In the genomic region with DNA sequence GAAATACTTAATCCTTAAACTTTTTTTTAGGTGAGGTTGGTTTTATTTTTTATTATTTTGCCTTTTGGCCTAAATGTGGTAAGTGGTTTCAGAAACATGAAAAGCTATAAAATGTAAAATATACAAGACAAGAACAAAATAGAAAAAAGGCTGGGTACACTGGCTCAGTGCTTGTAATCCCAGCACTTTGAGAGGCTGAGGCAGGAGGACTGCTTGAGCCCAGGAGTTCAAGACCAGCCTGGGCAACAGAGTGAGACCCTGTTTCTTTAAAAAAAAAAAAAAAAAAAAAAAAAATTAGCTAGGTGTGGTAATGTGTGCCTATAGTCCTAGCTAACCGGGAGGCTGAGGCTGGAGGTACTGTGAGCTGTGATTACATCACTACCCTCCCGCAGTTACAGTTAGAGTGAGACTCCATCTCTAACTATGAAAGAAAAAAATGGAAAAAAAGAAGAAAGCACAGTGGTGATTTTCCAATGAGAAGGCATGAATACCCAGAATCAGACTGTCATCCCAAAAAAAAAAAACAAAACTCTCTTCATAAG, we compare ENCODE assay signal across 9 cellular contexts.
DNase-seq lines count a peak whose midpoint lies in the region; ATAC-seq and TF ChIP-seq lines count a peak whose summit lies in the region.
"Had no signal": no experiment of that assay in that cellular context is flagged by ENCODE, and none has a peak within 500 bp of the region (broad histone marks: within the 10 kb centered on the region; RNA-seq: fewer than 3 reads in every experiment).

No MANE protein-coding gene starts in this region.

- H3K27me3 Mint-ChIP-seq in T-cell, result no peaks in the 10 kb centered on the region

- H3K4me3 ChIP-seq in heart left ventricle (peak overlapping the region in 1 of 12 donors; percentile 3), upper lobe of left lung (no peak overlapping the region)

- H3K9me3 ChIP-seq in heart left ventricle (no peaks in the 10 kb centered on the region), upper lobe of left lung (no peaks in the 10 kb centered on the region)

- ATAC-seq in heart left ventricle, result peak in 1 of 4 donors; percentile 18
- no peak for ATAC-seq in Right ventricle myocardium inferior
- ATAC-seq in T-cell (replicated peaks in 1 of 4), result peak; percentile 63 to 71 (median 69)
- ATAC-seq in left ventricle myocardium superior, result peak; percentile 11
- peak; percentile 47 to 55 for ATAC-seq in upper lobe of left lung (ENCODE audit: low FRiP score in 2 of 2)

- H3K27me3 ChIP-seq in heart left ventricle (no peaks in the 10 kb centered on the region), upper lobe of left lung (no peaks in the 10 kb centered on the region)

- TF ChIP-seq POLR2A in heart left ventricle (IDR thresholded peaks at IDR 0.05) (no peak), upper lobe of left lung (IDR thresholded peaks at IDR 0.05) (no peak)

- H3K27ac ChIP-seq in heart left ventricle (peak overlapping the region in 11 of 12 donors; percentile 0 to 86 (median 62)), upper lobe of left lung (peak overlapping the region; percentile 60 to 78 (median 71)), RWPE1 (no peak overlapping the region)

- H3K36me3 Mint-ChIP-seq in T-cell, result peaks cover 32% of the 10 kb centered on the region

- intact Hi-C loops in heart left ventricle (cut with DNase I) (no loop called here), Right ventricle myocardium inferior (cut with DNase I) (no loop called here), left ventricle myocardium superior (cut with micrococcal nuclease) (no loop called here)

- TF ChIP-seq CTCF in heart left ventricle (IDR thresholded peaks at IDR 0.05) (no peak), upper lobe of left lung (IDR thresholded peaks at IDR 0.05) (no peak), RWPE1 (conservative IDR thresholded peaks at IDR 0.05; ENCODE audit: low read depth) (no peak)

- H3K36me3 ChIP-seq in heart left ventricle (peaks cover 0 to 4% (median 0%) of the 10 kb centered on the region in 9 donors), upper lobe of left lung (peaks cover 0 to 4% (median 1%) of the 10 kb centered on the region in 4 donors)

- H3K27ac Mint-ChIP-seq in T-cell, result peak overlapping the region; percentile 93 to 99

- H3K4me3 Mint-ChIP-seq in T-cell, result peak overlapping the region; percentile 60 to 80 (median 63)

- H3K9me3 Mint-ChIP-seq in T-cell, result no peaks in the 10 kb centered on the region

- CTCF ChIA-PET in T-cell (lab: Charles Lee), result interaction anchor here (0.6 to 1.9 kb wide), 14 partner anchors 11 to 367 kb away, joined by 3 to 19 read pairs (median 4); no protein-coding TSS in a partner anchor
- CTCF ChIA-PET in RWPE1 (lab: Yijun Ruan, JAX), result interaction anchor here (0.6 kb wide), 1 partner anchor 75 kb away, joined by 3 read pairs; no protein-coding TSS in a partner anchor

- peaks cover 77 to 78% (median 77%) of the 10 kb centered on the region in 3 donors for H3K4me1 Mint-ChIP-seq in T-cell

- TF ChIP-seq EP300 in upper lobe of left lung (IDR thresholded peaks at IDR 0.05), result no peak

- H3K4me1 ChIP-seq in heart left ventricle (peaks cover 0 to 72% (median 60%) of the 10 kb centered on the region in 12 donors), upper lobe of left lung (peaks cover 59 to 66% (median 63%) of the 10 kb centered on the region in 4 donors)

- no peak for DNase-seq in heart left ventricle
- no peak for DNase-seq in Right ventricle myocardium inferior (ENCODE audit: missing footprints)
- peak in 20 of 34 experiments; percentile 21 to 63 (median 42) for DNase-seq in T-cell
- no peak for DNase-seq in left ventricle myocardium superior
- peak in 1 of 2 donors; percentile 40 for DNase-seq in upper lobe of left lung
- no peak for DNase-seq in NCI-H1417 treated with DMSO at 0.1 percent for 48 hours (lab: John Stamatoyannopoulos, UW)
- no peak for DNase-seq in NCI-H1436 treated with DMSO at 0.1 percent for 48 hours (lab: John Stamatoyannopoulos, UW)
- no peak for DNase-seq in RWPE1 (ENCODE audit: low spot score)
- DNase-seq: erythroblast had no signal

- WGBS in heart left ventricle, 4 donors, result 29 to 51% (median 38%) methylated on average over 2 of the region's 2 CpGs
- WGBS in upper lobe of left lung, 2 donors, result 4 to 14% methylated on average over 2 of the region's 2 CpGs

- POLR2A ChIA-PET in T-cell (lab: Charles Lee), result interaction anchor here (0.6 to 2.1 kb wide), 42 partner anchors 8 to 301 kb away, joined by 3 to 20 read pairs (median 6); no protein-coding TSS in a partner anchor
- POLR2A ChIA-PET in RWPE1 (lab: Yijun Ruan, JAX; ENCODE audit: low non-redundant PET), result no interaction called here

Comparison
In these comparisons a context has a peak if more than half of its experiments do, and no peak if none do; other contexts are left out.
1. DNase-seq: peak in T-cell (20 of 34); none in heart left ventricle (0 of 5), Right ventricle myocardium inferior (single experiment), left ventricle myocardium superior (single experiment), NCI-H1417 treated with DMSO at 0.1 percent for 48 hours (single experiment), NCI-H1436 treated with DMSO at 0.1 percent for 48 hours (single experiment) and RWPE1 (single experiment).